In the genomic region with DNA sequence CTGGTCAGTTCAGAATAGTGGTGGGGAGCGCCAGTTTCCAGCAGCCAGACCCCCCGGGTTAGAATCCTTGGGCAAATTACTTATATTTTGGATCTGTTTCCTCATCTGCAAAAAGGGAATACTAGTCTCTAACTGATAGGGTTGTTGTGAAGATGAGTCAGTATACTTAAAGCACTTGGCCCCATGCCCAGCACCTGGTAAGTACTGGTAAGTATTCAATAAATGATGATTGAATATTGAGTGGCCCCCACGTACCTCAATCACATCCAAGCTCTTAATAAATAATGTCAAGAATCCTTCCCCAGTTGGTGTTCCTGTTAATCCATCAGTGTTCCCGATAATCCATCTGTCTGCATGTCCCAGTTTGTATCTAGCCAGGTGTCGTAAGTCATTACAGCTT, we compare ENCODE assay signal across 8 cellular contexts. TPM values are rescaled to one million over a fixed set of nuclear protein-coding genes. Genes with fewer than 3 reads are reported as not detected.
DNase-seq lines count a peak whose midpoint lies in the region; ATAC-seq and TF ChIP-seq lines count a peak whose summit lies in the region.

No MANE protein-coding gene starts in this region.

- TF ChIP-seq POLR2A in erythroblast (IDR thresholded peaks at IDR 0.05; ENCODE audit: low read length), result no peak

- H3K4me3 ChIP-seq in CD4-positive, CD25-positive, alpha-beta regulatory T cell (ENCODE audit: low read depth, low read length), result no peak overlapping the region

- H3K36me3 Mint-ChIP-seq in CD4-positive, CD25-positive, alpha-beta regulatory T cell, result peaks cover 32% of the 10 kb centered on the region
- peaks cover 24% of the 10 kb centered on the region for H3K36me3 Mint-ChIP-seq in T-cell
- peaks cover 14% of the 10 kb centered on the region for H3K36me3 Mint-ChIP-seq in natural killer cell treated with Interleukin-12 subunit alpha and Interleukin-12 subunit beta and Interleukin-15 and Interleukin-18, amount 100 ng/mL, for 72 hours

- H3K36me3 ChIP-seq in CD4-positive, CD25-positive, alpha-beta regulatory T cell (ENCODE audit: control insufficient read depth, insufficient read depth, low read length), result peaks cover 51% of the 10 kb centered on the region

- H3K4me1 Mint-ChIP-seq in CD4-positive, CD25-positive, alpha-beta regulatory T cell, result peaks cover 0 to 11% (median 7%) of the 10 kb centered on the region in 4 donors
- peaks cover 12 to 30% (median 28%) of the 10 kb centered on the region in 3 donors for H3K4me1 Mint-ChIP-seq in T-cell
- peaks cover 18 to 19% of the 10 kb centered on the region in 2 donors for H3K4me1 Mint-ChIP-seq in natural killer cell treated with Interleukin-12 subunit alpha and Interleukin-12 subunit beta and Interleukin-15 and Interleukin-18, amount 100 ng/mL, for 72 hours (ENCODE audit: low read depth in 2 of 2)

- H3K4me3 Mint-ChIP-seq in CD4-positive, CD25-positive, alpha-beta regulatory T cell, result no peak overlapping the region
- no peak overlapping the region for H3K4me3 Mint-ChIP-seq in T-cell
- no peak overlapping the region for H3K4me3 Mint-ChIP-seq in natural killer cell treated with Interleukin-12 subunit alpha and Interleukin-12 subunit beta and Interleukin-15 and Interleukin-18, amount 100 ng/mL, for 72 hours

- H3K27ac Mint-ChIP-seq in CD4-positive, CD25-positive, alpha-beta regulatory T cell, result peak overlapping the region in 2 of 3 donors; percentile 42 to 43
- H3K27ac Mint-ChIP-seq in T-cell, result peak overlapping the region; percentile 50 to 70
- peak overlapping the region in 1 of 2 donors; percentile 13 for H3K27ac Mint-ChIP-seq in natural killer cell treated with Interleukin-12 subunit alpha and Interleukin-12 subunit beta and Interleukin-15 and Interleukin-18, amount 100 ng/mL, for 72 hours

- peak overlapping the region; percentile 11 for H3K27ac ChIP-seq in CD4-positive, CD25-positive, alpha-beta regulatory T cell (ENCODE audit: insufficient read depth, low read length, poor library complexity, severe bottlenecking)

- no peaks in the 10 kb centered on the region for H3K27me3 Mint-ChIP-seq in CD4-positive, CD25-positive, alpha-beta regulatory T cell
- H3K27me3 Mint-ChIP-seq in T-cell, result no peaks in the 10 kb centered on the region
- H3K27me3 Mint-ChIP-seq in natural killer cell treated with Interleukin-12 subunit alpha and Interleukin-12 subunit beta and Interleukin-15 and Interleukin-18, amount 100 ng/mL, for 72 hours, result no peaks in the 10 kb centered on the region

- ATAC-seq in CD4-positive, CD25-positive, alpha-beta regulatory T cell (ENCODE audit: low read depth in 2 of 2), result no peak
- no peak for ATAC-seq in T-cell (replicated peaks in 1 of 4)
- no peak for ATAC-seq in HG03108 (IDR thresholded peaks at IDR 0.05; ENCODE audit: unreplicated experiment)
- no peak for ATAC-seq in natural killer cell treated with Interleukin-12 subunit alpha and Interleukin-12 subunit beta and Interleukin-15 and Interleukin-18, amount 100 ng/mL, for 72 hours

- POLR2A ChIA-PET in T-cell (lab: Charles Lee), result interaction anchor here in 1 of 2 donors (0.6 to 0.9 kb wide), 4 partner anchors 12 to 321 kb away, joined by 3 to 8 read pairs (median 4); a partner anchor contains a TSS

- no peaks in the 10 kb centered on the region for H3K9me3 ChIP-seq in CD4-positive, CD25-positive, alpha-beta regulatory T cell (ENCODE audit: control insufficient read depth in 2 of 2, low read length in 2 of 2)

- CTCF ChIA-PET in T-cell (lab: Charles Lee), result interaction anchor here in 1 of 2 donors (0.7 to 1.0 kb wide), 2 partner anchors 14 to 25 kb away, joined by 3 to 5 read pairs; no protein-coding TSS in a partner anchor

- no peaks in the 10 kb centered on the region for H3K27me3 ChIP-seq in CD4-positive, CD25-positive, alpha-beta regulatory T cell (ENCODE audit: control insufficient read depth, insufficient read depth, low read length)

- DNase-seq in CD4-positive, CD25-positive, alpha-beta regulatory T cell, result no peak
- DNase-seq in EL (peak; percentile 65), T-cell (no peak), erythroblast (lab: John Stamatoyannopoulos, UW) (peak; percentile 47 to 63), iPS-NIHi7 (ENCODE audit: extremely low spot score) (no peak), NCI-H1417 (lab: John Stamatoyannopoulos, UW) (no peak)
- no peak for DNase-seq in natural killer cell treated with Interleukin-12 subunit alpha and Interleukin-12 subunit beta and Interleukin-15 and Interleukin-18, amount 100 ng/mL, for 72 hours (ENCODE audit: low spot score)

- H3K4me1 ChIP-seq in CD4-positive, CD25-positive, alpha-beta regulatory T cell (ENCODE audit: control insufficient read depth, insufficient read depth, low read length, poor library complexity, severe bottlenecking), result no peaks in the 10 kb centered on the region

- no peaks in the 10 kb centered on the region for H3K9me3 Mint-ChIP-seq in CD4-positive, CD25-positive, alpha-beta regulatory T cell
- H3K9me3 Mint-ChIP-seq in T-cell, result no peaks in the 10 kb centered on the region
- no peaks in the 10 kb centered on the region for H3K9me3 Mint-ChIP-seq in natural killer cell treated with Interleukin-12 subunit alpha and Interleukin-12 subunit beta and Interleukin-15 and Interleukin-18, amount 100 ng/mL, for 72 hours

RNA-seq across cellular contexts. Expression of a gene that starts 12.1 kb away (rescaled TPM):
- 19.0 TPM for total RNA-seq in CD4-positive, CD25-positive, alpha-beta regulatory T cell
- polyA plus RNA-seq in CD4-positive, CD25-positive, alpha-beta regulatory T cell, result 10 to 100 TPM; 16.3 to 27.7 (median 17.2) TPM
- total RNA-seq in T-cell, result 10 to 100 TPM; 16.2 to 26.8 (median 21.9) TPM
- 10 to 100 TPM; 27.3 to 33.3 TPM for total RNA-seq in natural killer cell treated with Interleukin-12 subunit alpha and Interleukin-12 subunit beta and Interleukin-15 and Interleukin-18, amount 100 ng/mL, for 72 hours

RNA-seq across cellular contexts. Expression of a gene that starts 21.3 kb away (rescaled TPM):
- 5.7 TPM for total RNA-seq in CD4-positive, CD25-positive, alpha-beta regulatory T cell
- polyA plus RNA-seq in CD4-positive, CD25-positive, alpha-beta regulatory T cell, result 10 to 100 TPM in 1 of 4 donors, 1 to 10 TPM in 3; 6.1 to 13.0 (median 9.3) TPM
- 10 to 100 TPM in 3 of 5 donors, 1 to 10 TPM in 2; 3.6 to 16.7 (median 11.7) TPM for total RNA-seq in T-cell
- 1 to 10 TPM; 6.3 to 8.9 TPM for total RNA-seq in natural killer cell treated with Interleukin-12 subunit alpha and Interleukin-12 subunit beta and Interleukin-15 and Interleukin-18, amount 100 ng/mL, for 72 hours

RNA-seq across cellular contexts. Expression of a gene that starts 21.7 kb away (rescaled TPM):
- total RNA-seq in CD4-positive, CD25-positive, alpha-beta regulatory T cell, result 81.7 TPM
- 10 to 100 TPM; 55.3 to 93.9 (median 60.0) TPM for polyA plus RNA-seq in CD4-positive, CD25-positive, alpha-beta regulatory T cell
- 100 to 1,000 TPM in 3 of 5 donors, 10 to 100 TPM in 2; 55.0 to 136 (median 123) TPM for total RNA-seq in T-cell
- total RNA-seq in natural killer cell treated with Interleukin-12 subunit alpha and Interleukin-12 subunit beta and Interleukin-15 and Interleukin-18, amount 100 ng/mL, for 72 hours, result 10 to 100 TPM; 47.9 to 71.7 TPM

RNA-seq across cellular contexts. Expression of a gene that starts 33.5 kb away (rescaled TPM):
- total RNA-seq in CD4-positive, CD25-positive, alpha-beta regulatory T cell, result 179 TPM
- polyA plus RNA-seq in CD4-positive, CD25-positive, alpha-beta regulatory T cell, result 10 to 100 TPM; 17.8 to 29.2 (median 23.1) TPM
- total RNA-seq in T-cell, result 100 to 1,000 TPM; 116 to 189 (median 124) TPM
- 100 to 1,000 TPM in 1 of 2 donors, 10 to 100 TPM in 1; 94.1 to 120 TPM for total RNA-seq in natural killer cell treated with Interleukin-12 subunit alpha and Interleukin-12 subunit beta and Interleukin-15 and Interleukin-18, amount 100 ng/mL, for 72 hours

RNA-seq across cellular contexts. Expression of a gene that starts 50.2 kb away (rescaled TPM):
- total RNA-seq in CD4-positive, CD25-positive, alpha-beta regulatory T cell, result not detected
- polyA plus RNA-seq in CD4-positive, CD25-positive, alpha-beta regulatory T cell, result under 1 TPM in 1 of 4 donors, not detected in 3; 0.85 TPM
- 1 to 10 TPM in 3 of 5 donors, under 1 TPM in 1, not detected in 1; 0.49 to 1.9 (median 1.4) TPM for total RNA-seq in T-cell
- 1 to 10 TPM; 1.1 to 4.0 TPM for total RNA-seq in natural killer cell treated with Interleukin-12 subunit alpha and Interleukin-12 subunit beta and Interleukin-15 and Interleukin-18, amount 100 ng/mL, for 72 hours

Comparison
In these comparisons a context has a peak if more than half of its experiments do, and no peak if none do; other contexts are left out.
1. DNase-seq: peak in EL (single experiment) and erythroblast (2 of 2); none in CD4-positive, CD25-positive, alpha-beta regulatory T cell (0 of 3), T-cell (0 of 34), iPS-NIHi7 (single experiment), natural killer cell treated with Interleukin-12 subunit alpha and Interleukin-12 subunit beta and Interleukin-15 and Interleukin-18, amount 100 ng/mL, for 72 hours (single experiment) and NCI-H1417 (0 of 3).